In the genomic region with DNA sequence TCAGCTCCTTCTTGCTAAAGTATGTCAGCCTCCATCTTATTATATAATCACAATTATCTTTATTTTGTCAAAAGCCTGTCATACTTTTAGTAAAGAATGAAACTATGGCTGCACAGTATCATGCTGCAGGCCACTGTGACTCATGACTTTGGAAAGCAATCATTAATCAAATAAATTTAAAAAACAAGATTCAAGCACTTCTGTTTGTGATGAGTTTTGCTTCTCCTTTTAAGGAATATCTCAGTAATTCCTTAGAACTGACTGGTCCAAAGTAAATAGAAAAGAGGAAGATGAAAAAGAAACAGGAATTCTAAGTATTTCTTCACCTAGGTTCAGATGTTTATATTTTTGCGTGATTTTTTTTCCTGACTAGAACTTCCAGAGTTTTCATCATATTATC, we compare ENCODE assay signal across 23 cellular contexts.
DNase-seq lines count a peak whose midpoint lies in the region; ATAC-seq and TF ChIP-seq lines count a peak whose summit lies in the region.
"Had no signal": no experiment of that assay in that cellular context is flagged by ENCODE, and none has a peak within 500 bp of the region (broad histone marks: within the 10 kb centered on the region; RNA-seq: fewer than 3 reads in every experiment).

No MANE protein-coding gene starts in this region.

- H3K4me1 ChIP-seq in IMR-90 (ENCODE audit: control insufficient read depth, insufficient read depth, low read length): no peaks in the 10 kb centered on the region
- H3K4me1 ChIP-seq: foreskin keratinocyte had no signal

- no peak for TF ChIP-seq POLR2A in IMR-90 (IDR thresholded peaks at IDR 0.05; ENCODE audit: low read depth, low read length)

- H3K9me1 ChIP-seq in IMR-90 (ENCODE audit: insufficient read depth, low read length): peaks cover 2% of the 10 kb centered on the region; the same call in 1 of the 2 replicates

- DNase-seq in AG20443 (ENCODE audit: low spot score) (peak; percentile 9), IMR-90 (peak; percentile 56), astrocyte of the hippocampus (ENCODE audit: low read depth, low spot score) (peak; percentile 49), iris pigment epithelial cell (ENCODE audit: low read depth) (peak; percentile 57), GM10248 (ENCODE audit: extremely low spot score) (no peak)
- no peak for DNase-seq in activated CD4-positive, CD25-positive, alpha-beta regulatory T cell (lab: John Stamatoyannopoulos, UW)
- no peak for DNase-seq in activated CD8-positive, alpha-beta memory T cell treated with anti-CD3 and anti-CD28 coated beads, Interleukin-2, amount 50 U/mL, for 4 hours
- DNase-seq: activated CD4-positive, alpha-beta T cell treated with anti-CD3 and anti-CD28 coated beads for 4 hours; brain microvascular endothelial cell; cortex of kidney; GDM1; GOT3; kidney; naive thymus-derived CD4-positive, alpha-beta T cell; NCI-H1105 treated with DMSO at 0.1 percent for 48 hours; NCI-H2081; NCI-H510A had no signal

- H2BK5ac ChIP-seq in IMR-90 (ENCODE audit: low read depth, low read length, poor library complexity, severe bottlenecking): peak overlapping the region; percentile 83

- H3K79me1 ChIP-seq in IMR-90 (ENCODE audit: low read depth in 1 of 2, low read length in 2 of 2): peaks cover 22 to 29% of the 10 kb centered on the region in 2 experiments

- H4K5ac ChIP-seq in IMR-90 (ENCODE audit: low read depth, low read length): no peak overlapping the region

- POLR2A ChIA-PET in IMR-90 (lab: Charles Lee; ENCODE audit: unreplicated experiment): no interaction called here
- POLR2A ChIA-PET in GM10248 (lab: Yijun Ruan, JAX): no interaction called here

- ATAC-seq in IMR-90 (ENCODE audit: low read depth) (peak; percentile 87), HG02623 (IDR thresholded peaks at IDR 0.05; ENCODE audit: unreplicated experiment) (no peak)
- ATAC-seq: foreskin keratinocyte; GM12878; naive thymus-derived CD4-positive, alpha-beta T cell; sciatic nerve; stimulated activated effector memory CD8-positive, alpha-beta T cell treated with anti-CD3 and anti-CD28 coated beads, Interleukin-12 subunit alpha, Interleukin-12 subunit beta, amount 100 ng/mL, for 72 hours had no signal

- H3K4ac ChIP-seq in IMR-90 (ENCODE audit: low read depth, low read length): peak overlapping the region; percentile 18; the same call in 1 of the 2 replicates

- no peaks in the 10 kb centered on the region for H3K27me3 ChIP-seq in IMR-90 (ENCODE audit: control insufficient read depth, insufficient read depth, low read length)
- H3K27me3 ChIP-seq: BLaER1 treated with 17β-estradiol and CSF1 and Interleukin-3, amounts not matched to agents 10 nM and 100 nM; brain microvascular endothelial cell had no signal

- no peak overlapping the region for H2AFZ ChIP-seq in IMR-90 (replicated peaks; ENCODE audit: low read length, poor library complexity)

- peak overlapping the region; percentile 31; the same call in 1 of the 2 replicates for H2BK20ac ChIP-seq in IMR-90 (ENCODE audit: low read depth, low read length)

- H2AK9ac ChIP-seq in IMR-90 (replicated peaks; ENCODE audit: low read depth, low read length, poor library complexity): no peak overlapping the region

- H3K9me3 ChIP-seq in IMR-90 (ENCODE audit: control insufficient read depth, insufficient read depth, low read length): no peaks in the 10 kb centered on the region
- H3K9me3 ChIP-seq: BLaER1 treated with 17β-estradiol and CSF1 and Interleukin-3, amounts not matched to agents 10 nM and 100 nM had no signal

- in situ Hi-C loops in IMR-90 (cut with MboI; ENCODE audit: low sequenced_read_pairs): no loop called here

- no peaks in the 10 kb centered on the region for H4K20me1 ChIP-seq in IMR-90 (ENCODE audit: insufficient read depth, low read length)
- H4K20me1 ChIP-seq: BLaER1 treated with 17β-estradiol and CSF1 and Interleukin-3, amounts not matched to agents 10 nM and 100 nM had no signal

- H3K23ac ChIP-seq in IMR-90 (ENCODE audit: low read depth, low read length): no peak overlapping the region

- H2AK5ac ChIP-seq in IMR-90 (ENCODE audit: low read depth, low read length): no peak overlapping the region

- TF ChIP-seq RAD21 in IMR-90 (IDR thresholded peaks at IDR 0.05; ENCODE audit: low read length): no peak

- H4K91ac ChIP-seq in IMR-90 (ENCODE audit: insufficient read depth, low read depth, low read length): no peak overlapping the region

- peak overlapping the region; percentile 46; the same call in 1 of the 2 replicates for H3K4me2 ChIP-seq in IMR-90 (ENCODE audit: low read depth, low read length)

- H2BK120ac ChIP-seq in IMR-90 (ENCODE audit: low read depth, low read length): 0 out of 2 replicates have a peak overlapping the region, but pooled peaks have one; percentile 44

- no peak overlapping the region for H3K4me3 ChIP-seq in IMR-90 (ENCODE audit: insufficient read depth, low read depth, low read length)
- H3K4me3 ChIP-seq: BLaER1 treated with 17β-estradiol and CSF1 and Interleukin-3, amounts not matched to agents 10 nM and 100 nM; GM12878 had no signal

- no peak overlapping the region for H2BK15ac ChIP-seq in IMR-90 (ENCODE audit: low read depth, low read length)

- intact Hi-C loops in IMR-90 (cut with micrococcal nuclease): loop anchor here (2.0 kb wide), 1 partner anchor 77 kb away; no protein-coding TSS in a partner anchor

- no peak overlapping the region for H3K56ac ChIP-seq in IMR-90 (ENCODE audit: extremely low read depth, insufficient read depth, low read length)

- H3K14ac ChIP-seq in IMR-90 (replicated peaks; ENCODE audit: low read depth, low read length): no peak overlapping the region

- BruUV-seq in IMR-90 (replicated peaks; lab: Mats Ljungman, UMichigan): no TSS peak

- H3K18ac ChIP-seq in IMR-90 (ENCODE audit: low read depth, low read length): peak overlapping the region; percentile 1; the same call in 1 of the 2 replicates

- no peak overlapping the region; the same call in 1 of the 2 replicates for H3K9ac ChIP-seq in IMR-90 (ENCODE audit: low read depth, low read length)
- H3K9ac ChIP-seq: BLaER1 treated with 17β-estradiol and CSF1 and Interleukin-3, amounts not matched to agents 10 nM and 100 nM had no signal

- CTCF ChIA-PET in IMR-90 (lab: Yijun Ruan, JAX): no interaction called here
- CTCF ChIA-PET in GM10248 (lab: Yijun Ruan, JAX): no interaction called here

- H3K36me3 ChIP-seq in IMR-90 (ENCODE audit: control insufficient read depth, insufficient read depth, low read length): no peaks in the 10 kb centered on the region; the same call in 1 of the 2 replicates
- H3K36me3 ChIP-seq: BLaER1 treated with 17β-estradiol and CSF1 and Interleukin-3, amounts not matched to agents 10 nM and 100 nM; brain microvascular endothelial cell had no signal

- dilution Hi-C loops in IMR-90 (cut with HindIII; ENCODE audit: low sequenced_read_pairs, unreplicated experiment): no loop called here

- no CpG with 5 or more reads among the region's 1 CpG for WGBS in IMR-90 (ENCODE audit: extremely low coverage in 2 of 2, insufficient read length in 1 of 2), 2 experiments

- peak overlapping the region in 1 of 2 experiments; percentile 6; a peak in 1 of 4 replicates for H4K8ac ChIP-seq in IMR-90 (ENCODE audit: low read depth in 2 of 2, low read length in 2 of 2)

- H3K27ac ChIP-seq in IMR-90 (ENCODE audit: insufficient read depth, low read length): no peak overlapping the region
- H3K27ac ChIP-seq: BLaER1 treated with 17β-estradiol and CSF1 and Interleukin-3, amounts not matched to agents 10 nM and 100 nM; brain microvascular endothelial cell; foreskin keratinocyte had no signal

- TF ChIP-seq CTCF in IMR-90 (conservative IDR thresholded peaks at IDR 0.05; ENCODE audit: low read depth, low read length) (no peak), GM10248 (IDR thresholded peaks at IDR 0.05; ENCODE audit: control extremely low read depth, extremely low read depth, low read depth, missing control alignments) (no peak)

TF ChIP-seq in IMR-90, 13 proteins besides CTCF, POLR2A, EP300 and RAD21:
- no peak for TF ChIP-seq RFX5 (IDR thresholded peaks at IDR 0.05; ENCODE audit: low read depth, low read length)
- 0 out of 2 replicates have a peak, but pooled peaks have one; percentile 15 for TF ChIP-seq FOS (IDR thresholded peaks at IDR 0.05; ENCODE audit: low read depth, low read length)
TF ChIP-seq in IMR-90: peak in this region for 1.

Comparison
In these comparisons a context has a peak if more than half of its experiments do, and no peak if none do; other contexts are left out.
1. DNase-seq: peak in AG20443 (single experiment), IMR-90 (single experiment), astrocyte of the hippocampus (single experiment) and iris pigment epithelial cell (single experiment); none in GM10248 (single experiment), activated CD4-positive, CD25-positive, alpha-beta regulatory T cell (0 of 4) and activated CD8-positive, alpha-beta memory T cell treated with anti-CD3 and anti-CD28 coated beads, Interleukin-2, amount 50 U/mL, for 4 hours (single experiment).